1 cellular context compared by ENCODE assay signal in genomic region chr19:37466798-37467607, GRCh38.
TF ChIP-seq lines count a peak whose summit lies in the region.

TSS of gene ZNF569 (minus strand) at chr19:37467444. CDS start at chr19:37444921, 22,523 bp downstream.

TF ChIP-seq in HEK293, 187 proteins besides CTCF, POLR2A, EP300 and RAD21 (continued from another document):
- TF ChIP-seq ZNF76 (tag by site-specific recombination; IDR thresholded peaks at IDR 0.05; ENCODE audit: borderline replicate concordance, low read depth) (peak; percentile 100), ZNF391 (tag by site-specific recombination; IDR thresholded peaks at IDR 0.05; ENCODE audit: borderline replicate concordance, low read depth) (peak; percentile 57), TSHZ1 (tag by site-specific recombination; IDR thresholded peaks at IDR 0.05; ENCODE audit: borderline replicate concordance) (peak; percentile 7; the same call in 1 of the 2 replicates), ZNF660 (tag by site-specific recombination; IDR thresholded peaks at IDR 0.05) (peak; percentile 95), ZNF140 (tag by site-specific recombination; IDR thresholded peaks at IDR 0.05) (no peak), ZNF24 (tag by site-specific recombination; IDR thresholded peaks at IDR 0.05) (peak; percentile 80), ZNF558 (tag by site-specific recombination; IDR thresholded peaks at IDR 0.05) (peak; percentile 80; the same call in 1 of the 2 replicates), ZNF2 (tag by site-specific recombination; IDR thresholded peaks at IDR 0.05) (peak; percentile 95), ZNF701 (tag by site-specific recombination; IDR thresholded peaks at IDR 0.05) (no peak), ZNF843 (tag by site-specific recombination; IDR thresholded peaks at IDR 0.05) (peak; percentile 55; the same call in 1 of the 2 replicates), ZNF416 (tag by site-specific recombination; IDR thresholded peaks at IDR 0.05) (0 out of 2 replicates have a peak, but pooled peaks have one; percentile 18), TCF7L2 (IDR thresholded peaks at IDR 0.05; ENCODE audit: borderline replicate concordance, low read depth, low read length) (no peak), ZNF175 (tag by site-specific recombination; IDR thresholded peaks at IDR 0.05) (no peak)
